In the genomic region with DNA sequence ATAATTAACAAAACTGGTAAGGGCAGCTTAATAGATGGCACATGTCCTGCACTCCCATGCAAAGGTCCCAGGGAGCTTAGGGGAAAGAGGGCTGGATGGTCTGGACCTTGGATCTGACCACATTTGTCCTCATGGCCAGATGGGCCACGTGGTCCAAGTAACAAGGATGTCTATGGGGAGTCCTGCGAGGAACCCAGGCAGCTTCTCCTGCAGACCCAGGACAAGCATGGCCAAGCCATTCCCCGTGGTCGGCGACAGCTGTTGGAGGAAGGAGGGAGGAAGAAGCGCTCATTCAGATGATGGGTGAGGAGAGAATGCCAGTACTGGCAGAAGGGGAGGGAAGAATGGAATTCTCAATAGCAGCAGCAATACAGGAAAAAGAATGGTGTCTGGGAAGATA, we compare ENCODE assay signal across 19 cellular contexts.
"Had no signal": no experiment of that assay in that cellular context is flagged by ENCODE, and none has a peak within 500 bp of the region (broad histone marks: within the 10 kb centered on the region; RNA-seq: fewer than 3 reads in every experiment).

No MANE protein-coding gene starts in this region.

- H3K27ac ChIP-seq: SK-N-MC, VCaP had no signal

- H3K4me3 ChIP-seq: K562, SK-N-MC had no signal

- DNase-seq: activated CD4-positive, alpha-beta T cell treated with anti-CD3 and anti-CD28 coated beads for 36 hours; activated CD4-positive, alpha-beta T cell treated with anti-CD3 and anti-CD28 coated beads, Interleukin-2, amount 50 U/mL, for 1 hour; activated CD8-positive, alpha-beta memory T cell treated with anti-CD3 and anti-CD28 coated beads, Interleukin-2, amount 50 U/mL, for 4 hours; activated CD8-positive, alpha-beta T cell treated with anti-CD3 and anti-CD28 coated beads for 36 hours; activated gamma-delta T cell treated with Interleukin-2 at 50 U/mL for 16 hours; activated naive CD4-positive, alpha-beta T cell treated with anti-CD3 and anti-CD28 coated beads, Interleukin-2, amount 10 ng/mL, durations not matched to agents 7 days and 5 days; activated naive CD8-positive, alpha-beta T cell treated with anti-CD3 and anti-CD28 coated beads for 36 hours; activated T-cell treated with anti-CD3 and anti-CD28 coated beads, Interleukin-2, amount 50 U/mL, for 72 hours; Kasumi-1; NCI-H1048; NCI-H146; NCI-H187 treated with DMSO at 0.1 percent for 48 hours; NCI-H2081 treated with DMSO at 0.1 percent for 48 hours; NCI-H526 treated with DMSO at 0.1 percent for 48 hours; NCI-H82; T-helper 1 cell had no signal

- ATAC-seq: activated CD4-positive, alpha-beta T cell treated with anti-CD3 and anti-CD28 coated beads for 36 hours; activated CD8-positive, alpha-beta T cell treated with anti-CD3 and anti-CD28 coated beads for 36 hours; activated T-cell treated with anti-CD3 and anti-CD28 coated beads, Interleukin-2, amount 50 U/mL, for 72 hours; K562 had no signal

- FAIRE-seq: K562 had no signal
